In the genomic region with DNA sequence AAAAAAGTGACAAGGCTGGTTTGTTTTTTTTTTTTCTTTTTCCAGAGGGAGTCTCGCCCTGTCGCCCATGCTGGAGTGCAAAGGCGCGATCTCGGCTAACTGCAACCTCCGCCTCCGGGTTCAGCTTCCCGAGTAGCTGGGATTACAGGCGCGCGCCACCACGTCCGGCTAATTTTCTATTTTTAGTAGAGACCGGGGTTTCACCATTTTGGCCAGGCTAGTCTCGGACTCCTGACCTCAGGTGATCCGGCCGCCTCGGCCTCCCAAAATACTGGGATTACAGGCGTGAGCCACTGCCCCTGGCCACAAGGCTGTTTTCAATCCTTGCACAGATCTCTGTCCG, we compare ENCODE assay signal across 1 cellular context.
TF ChIP-seq lines count a peak whose summit lies in the region.

No MANE protein-coding gene starts in this region.

TF ChIP-seq in endothelial cell of umbilical vein, 7 proteins besides CTCF, POLR2A, EP300 and RAD21 (continued from another document):
- TF ChIP-seq, protein P1, sequence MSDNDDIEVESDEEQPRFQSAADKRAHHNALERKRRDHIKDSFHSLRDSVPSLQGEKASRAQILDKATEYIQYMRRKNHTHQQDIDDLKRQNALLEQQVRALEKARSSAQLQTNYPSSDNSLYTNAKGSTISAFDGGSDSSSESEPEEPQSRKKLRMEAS (IDR thresholded peaks at IDR 0.05; ENCODE audit: insufficient read depth, insufficient read length): no peak
- TF ChIP-seq GATA2 (IDR thresholded peaks at IDR 0.05; ENCODE audit: insufficient read depth, insufficient read length, low read depth, low read length): no peak
